1 cellular context compared by ENCODE assay signal in genomic region chr3:49026536-49026935, GRCh38.
TF ChIP-seq lines count a peak whose summit lies in the region.

No MANE protein-coding gene starts in this region.

TF ChIP-seq in endothelial cell of umbilical vein, 7 proteins besides CTCF, POLR2A, EP300 and RAD21:
- TF ChIP-seq FOS (IDR thresholded peaks at IDR 0.05; ENCODE audit: borderline replicate concordance, insufficient read depth, low read length) (no peak), JUN (IDR thresholded peaks at IDR 0.05; ENCODE audit: borderline replicate concordance, insufficient read depth, insufficient read length, low read depth) (no peak), MYC (IDR thresholded peaks at IDR 0.05; ENCODE audit: low read depth, low read length) (no peak), MAX (IDR thresholded peaks at IDR 0.05; ENCODE audit: insufficient read depth, insufficient read length) (no peak)
